In genomic region chr15:78937132-78937739, GRCh38 we compare ENCODE assay signal across 11 cellular contexts. TPM values are rescaled to one million over a fixed set of nuclear protein-coding genes. Genes with fewer than 3 reads are reported as not detected.
A peak's percentile ranks its signal among the peaks of the same experiment; 100 is the strongest.
DNase-seq lines count a peak whose midpoint lies in the region; ATAC-seq, FAIRE-seq and TF ChIP-seq lines count a peak whose summit lies in the region.
"Had no signal": no experiment of that assay in that cellular context is flagged by ENCODE, and none has a peak within 500 bp of the region (broad histone marks: within the 10 kb centered on the region; RNA-seq: fewer than 3 reads in every experiment).

No MANE protein-coding gene starts in this region.

- H3K27ac Mint-ChIP-seq in nephron progenitor cell, result no peak overlapping the region

- H3K36me3 Mint-ChIP-seq in nephron progenitor cell (ENCODE audit: low read depth), result no peaks in the 10 kb centered on the region

- H3K4me1 ChIP-seq in endothelial cell of umbilical vein (ENCODE audit: control insufficient read depth, extremely low read depth, insufficient read depth, low read length), result peaks cover 6% of the 10 kb centered on the region
- H3K4me1 ChIP-seq in psoas muscle, result no peaks in the 10 kb centered on the region

- ATAC-seq in psoas muscle (peak in 3 of 4 donors; percentile 20 to 42 (median 20)), GM21786 (IDR thresholded peaks at IDR 0.05; ENCODE audit: unreplicated experiment) (no peak)

- peak overlapping the region; percentile 11 for H3K4me2 ChIP-seq in endothelial cell of umbilical vein (ENCODE audit: insufficient read depth, low read length)
- H3K4me2 ChIP-seq: hepatocyte had no signal

- H3K27ac ChIP-seq in endothelial cell of umbilical vein (ENCODE audit: insufficient read depth, low read depth, low read length), result no peak overlapping the region
- no peak overlapping the region for H3K27ac ChIP-seq in psoas muscle
- H3K27ac ChIP-seq: cardiac muscle cell, hepatocyte had no signal

- no peaks in the 10 kb centered on the region for H3K9me3 Mint-ChIP-seq in nephron progenitor cell

- CTCF ChIA-PET in endothelial cell of umbilical vein (lab: Charles Lee), result interaction anchor here (1.1 to 1.2 kb wide), 2 partner anchors 42 to 247 kb away, joined by 3 to 4 read pairs; no protein-coding TSS in a partner anchor

- 50 to 56% (median 54%) methylated on average over 14 of the region's 14 CpGs for WGBS in psoas muscle, 3 donors

- TF ChIP-seq POLR2A in GM12891 (IDR thresholded peaks at IDR 0.05; ENCODE audit: low read depth, low read length), result no peak
- no peak for TF ChIP-seq POLR2A in endothelial cell of umbilical vein (IDR thresholded peaks at IDR 0.05; ENCODE audit: low read depth, low read length)

- intact Hi-C loops in endothelial cell of umbilical vein (cut with micrococcal nuclease), result no loop called here
- intact Hi-C loops in psoas muscle (cut with DNase I), result no loop called here

- H3K4me3 Mint-ChIP-seq in nephron progenitor cell, result no peak overlapping the region

- no peaks in the 10 kb centered on the region for H3K9me1 ChIP-seq in endothelial cell of umbilical vein (replicated peaks; ENCODE audit: control insufficient read depth, extremely low read depth, insufficient read depth, low read length)

- TF ChIP-seq CTCF in endothelial cell of umbilical vein (IDR thresholded peaks at IDR 0.05; ENCODE audit: extremely low read depth in 1 of 2, insufficient read depth in 1 of 2, low read depth in 1 of 2, low read length in 2 of 2), result no peak
- TF ChIP-seq CTCF in psoas muscle (IDR thresholded peaks at IDR 0.05), result no peak
- no peak for TF ChIP-seq CTCF in nephron progenitor cell (IDR thresholded peaks at IDR 0.05)

- POLR2A ChIA-PET in endothelial cell of umbilical vein (lab: Charles Lee), result no interaction called here

- H3K4me3 ChIP-seq in endothelial cell of umbilical vein (replicated peaks in 1 of 3; ENCODE audit: insufficient read depth in 1 of 3, low read depth in 1 of 3, low read length in 3 of 3) (no peak overlapping the region), psoas muscle (no peak overlapping the region)
- H3K4me3 ChIP-seq: cardiac muscle cell, hepatocyte had no signal

- no TSS peak for BruUV-seq in endothelial cell of umbilical vein (replicated peaks; lab: Mats Ljungman, UMichigan)

- DNase-seq in GM12891 (ENCODE audit: insufficient read length, low spot score) (no peak), OCI-M1 (lab: John Stamatoyannopoulos, UW) (peak; percentile 94), endothelial cell of umbilical vein (ENCODE audit: low read depth, low spot score) (peak; percentile 41), psoas muscle (peak in 1 of 2 donors; percentile 61), nephron progenitor cell (no peak), DMS114 treated with DMSO at 0.1 percent for 48 hours (lab: John Stamatoyannopoulos, UW; ENCODE audit: unreplicated experiment) (no peak), C1 segment of cervical spinal cord (lab: John Stamatoyannopoulos, UW) (no peak)
- DNase-seq: Karpas-422 had no signal

- FAIRE-seq in GM12891 (lab: Jason Lieb, UNC) (peak; percentile 52), endothelial cell of umbilical vein (lab: Jason Lieb, UNC) (peak; percentile 67)

- H3K27me3 ChIP-seq in endothelial cell of umbilical vein (ENCODE audit: control insufficient read depth in 2 of 2, insufficient read depth in 2 of 2, low read length in 2 of 2) (no peaks in the 10 kb centered on the region), psoas muscle (ENCODE audit: insufficient read depth in 3 of 3, low read length in 2 of 3) (no peaks in the 10 kb centered on the region)
- H3K27me3 ChIP-seq: cardiac muscle cell, hepatocyte had no signal

- no peaks in the 10 kb centered on the region for H4K20me1 ChIP-seq in endothelial cell of umbilical vein (replicated peaks; ENCODE audit: control insufficient read depth, extremely low read depth, insufficient read depth, low read length)

- H3K36me3 ChIP-seq in endothelial cell of umbilical vein (ENCODE audit: control insufficient read depth in 2 of 2, extremely low read depth in 1 of 2, insufficient read depth in 2 of 2, low read length in 2 of 2) (no peaks in the 10 kb centered on the region), psoas muscle (ENCODE audit: insufficient read depth in 1 of 2, low read depth in 1 of 2) (peaks cover 0 to 40% of the 10 kb centered on the region in 2 donors)
- H3K36me3 ChIP-seq: cardiac muscle cell had no signal

- peaks cover 5% of the 10 kb centered on the region for H3K27me3 Mint-ChIP-seq in nephron progenitor cell (ENCODE audit: low read depth, poor library complexity)

- no peak overlapping the region for H3K9ac ChIP-seq in endothelial cell of umbilical vein (replicated peaks; ENCODE audit: extremely low read depth, insufficient read depth, low read length)

- no peaks in the 10 kb centered on the region for H3K79me2 ChIP-seq in endothelial cell of umbilical vein (ENCODE audit: control insufficient read depth, insufficient read depth, low read length)

- H3K4me1 Mint-ChIP-seq in nephron progenitor cell, result peaks cover 23% of the 10 kb centered on the region

- dilution Hi-C loops in endothelial cell of umbilical vein (cut with MboI; ENCODE audit: extremely low pct_ligation_motif_present, low sequenced_read_pairs), result no loop called here

- H2AFZ ChIP-seq in endothelial cell of umbilical vein (ENCODE audit: low read depth, low read length), result peak overlapping the region; percentile 55
- H2AFZ ChIP-seq: hepatocyte had no signal

- H3K9me3 ChIP-seq in endothelial cell of umbilical vein (replicated peaks; ENCODE audit: control insufficient read depth, insufficient read depth, low read length) (no peaks in the 10 kb centered on the region), psoas muscle (no peaks in the 10 kb centered on the region)

TF ChIP-seq in GM12891, 5 proteins besides CTCF, POLR2A, EP300 and RAD21:
- TF ChIP-seq SPI1 (IDR thresholded peaks at IDR 0.05; ENCODE audit: low read depth, low read length), result no peak
- no peak for TF ChIP-seq POLR2AphosphoS5 (IDR thresholded peaks at IDR 0.05; ENCODE audit: low read depth, low read length)
- no peak for TF ChIP-seq POU2F2 (IDR thresholded peaks at IDR 0.05; ENCODE audit: low read depth, low read length)
- TF ChIP-seq TAF1 (IDR thresholded peaks at IDR 0.05; ENCODE audit: low read depth, low read length), result no peak
- no peak for TF ChIP-seq PAX5 (IDR thresholded peaks at IDR 0.05; ENCODE audit: insufficient read depth, low read length, severe bottlenecking)

TF ChIP-seq in endothelial cell of umbilical vein, 7 proteins besides CTCF, POLR2A, EP300 and RAD21:
- no peak for TF ChIP-seq GATA2 (IDR thresholded peaks at IDR 0.05; ENCODE audit: insufficient read depth, insufficient read length, low read depth, low read length)

RNA-seq across cellular contexts. Expression of gene CTSH, which starts 7.6 kb away (rescaled TPM):
- polyA plus RNA-seq in GM12891 (2012; ENCODE audit: low read depth, missing spikeins), result 464 TPM
- total RNA-seq in endothelial cell of umbilical vein (1.8 and 7.0 TPM in 2 replicates), psoas muscle (10 to 100 TPM; 16.0 to 38.1 (median 28.0) TPM)
- polyA plus RNA-seq in endothelial cell of umbilical vein (7.4 and 9.0 TPM in 2 replicates), psoas muscle (10 to 100 TPM; 27.3 to 52.6 (median 29.7) TPM)
- 8.3 and 9.6 TPM in 2 replicates for polyA plus RNA-seq in endothelial cell of umbilical vein (2011; cell fraction: cytosol; rRNA removed)
- polyA plus RNA-seq in endothelial cell of umbilical vein (2011; cell fraction: nucleus; rRNA removed), result 6.2 and 9.4 TPM in 2 replicates
- 19.7 and 31.0 TPM in 2 replicates for polyA plus RNA-seq in endothelial cell of umbilical vein (2012)
- 10.0 and 13.9 TPM in 2 replicates for polyA minus RNA-seq in endothelial cell of umbilical vein
- not detected for polyA minus RNA-seq in endothelial cell of umbilical vein (2011; cell fraction: cytosol; rRNA and poly(A)+ RNA removed)
- polyA minus RNA-seq in endothelial cell of umbilical vein (2011; cell fraction: nucleus; rRNA and poly(A)+ RNA removed), result 2.4 and 2.6 TPM in 2 replicates

Comparison
In these comparisons a context has a peak if more than half of its experiments do, and no peak if none do; other contexts are left out.
1. DNase-seq: peak in OCI-M1 (single experiment) and endothelial cell of umbilical vein (single experiment); none in GM12891 (single experiment), nephron progenitor cell (single experiment), DMS114 treated with DMSO at 0.1 percent for 48 hours (single experiment) and C1 segment of cervical spinal cord (0 of 14).